Comparison of ENCODE assay signal across 19 cellular contexts in the genomic region with DNA sequence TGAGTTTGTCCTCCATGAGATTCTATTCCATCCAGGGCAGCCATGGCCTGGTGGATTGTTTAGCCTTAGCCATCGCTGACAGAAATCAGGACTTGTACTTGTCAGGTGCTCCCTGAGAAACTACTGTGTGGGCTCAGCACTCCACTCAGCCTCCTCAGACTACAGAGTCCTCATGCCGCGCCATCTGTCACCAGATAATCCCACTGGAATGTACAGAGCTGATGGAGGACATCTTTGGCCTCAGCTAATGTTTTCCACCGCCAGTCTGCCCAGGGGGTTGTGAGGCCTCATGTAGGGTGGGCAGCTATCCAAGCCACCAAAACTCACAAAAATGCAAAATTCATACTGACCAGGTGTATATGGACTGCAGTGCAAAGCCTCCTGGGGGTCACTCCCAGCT. TPM values are rescaled to one million over a fixed set of nuclear protein-coding genes. Genes with fewer than 3 reads are reported as not detected.
"Had no signal": no experiment of that assay in that cellular context is flagged by ENCODE, and none has a peak within 500 bp of the region (broad histone marks: within the 10 kb centered on the region; RNA-seq: fewer than 3 reads in every experiment).

No MANE protein-coding gene starts in this region.

RNA-seq across cellular contexts. Expression of a gene that starts 48.6 kb away (rescaled TPM):
- total RNA-seq: colonic mucosa, dermis microvascular lymphatic vessel endothelial cell, endodermal cell, esophagus mucosa, esophagus squamous epithelium, gastrocnemius medialis, glomerular endothelial cell, heart right ventricle, kidney epithelial cell, left cardiac atrium, left lung, left ventricle myocardium superior, lower leg skin, lower lobe of right lung, lung microvascular endothelial cell, mesenteric fat pad, mesothelial cell of epicardium, mucosa of descending colon had no signal
- polyA plus RNA-seq: heart right ventricle, keratinocyte had no signal
